ENCODE assay signal across 8 cellular contexts in the genomic region with DNA sequence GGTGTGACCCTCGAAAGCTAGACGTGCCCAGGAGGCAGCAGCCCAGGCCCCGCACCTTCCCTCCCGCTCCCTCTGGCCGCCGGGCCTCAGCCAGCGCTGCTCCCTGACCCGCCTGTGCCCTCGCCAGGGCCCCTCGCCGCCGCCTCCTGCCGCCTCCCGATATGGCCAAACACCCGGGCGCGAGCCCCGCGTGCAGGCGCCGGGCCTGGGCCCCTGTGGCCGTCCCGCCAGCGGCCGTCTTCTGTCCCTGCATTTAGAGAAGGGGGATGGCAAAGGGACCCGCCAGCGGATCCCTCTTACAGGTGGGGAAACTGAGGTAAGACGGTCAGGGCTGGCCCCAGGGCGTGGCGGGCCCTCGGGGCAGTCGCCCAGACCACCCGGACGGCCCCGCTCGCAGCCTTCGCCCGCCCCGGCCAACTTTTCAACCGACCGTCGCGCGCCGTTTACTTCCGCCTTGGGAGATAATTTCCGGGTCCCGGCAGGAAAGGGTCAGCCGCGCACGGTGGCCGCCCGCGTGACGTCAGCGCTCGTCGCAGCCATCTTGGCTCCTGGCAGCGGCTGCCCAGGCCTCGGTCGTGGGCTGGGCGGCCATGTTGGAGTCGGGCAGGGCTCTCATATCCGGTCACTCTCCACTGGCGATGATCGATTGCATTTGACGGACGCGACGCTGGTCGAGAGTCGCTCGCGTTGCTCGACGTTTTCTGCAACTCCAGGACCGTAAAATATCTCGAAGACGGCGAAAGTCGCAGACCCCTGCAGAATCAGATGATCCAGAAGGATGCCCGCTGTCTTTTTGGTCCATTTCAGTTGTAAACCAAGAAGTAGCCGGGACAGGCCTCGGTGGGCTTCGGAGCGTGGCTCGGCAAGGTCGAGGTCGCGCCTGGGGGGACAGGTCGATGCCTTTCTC.
A peak's percentile ranks its signal among the peaks of the same experiment; 100 is the strongest.
DNase-seq lines count a peak whose midpoint lies in the region; ATAC-seq lines count a peak whose summit lies in the region.

No MANE protein-coding gene starts in this region.

- peak; percentile 80 for ATAC-seq in GM21825 (IDR thresholded peaks at IDR 0.05; ENCODE audit: unreplicated experiment)

- H3K4me3 ChIP-seq in neuron (ENCODE audit: low read length) (peak overlapping the region; percentile 65), stomach smooth muscle (ENCODE audit: low read length in 2 of 2) (peak overlapping the region; percentile 84 to 85)

- H3K27me3 ChIP-seq in neuron (ENCODE audit: insufficient read depth, low read length) (peaks cover 8% of the 10 kb centered on the region), stomach smooth muscle (ENCODE audit: control insufficient read depth in 1 of 2, insufficient read depth in 2 of 2, low read length in 2 of 2) (peaks cover 5 to 7% of the 10 kb centered on the region in 2 donors)

- no peak overlapping the region for H2AFZ ChIP-seq in neuron (ENCODE audit: low read depth, low read length)

- H3K9ac ChIP-seq in stomach smooth muscle (ENCODE audit: low read length in 2 of 2), result peak overlapping the region; percentile 75 to 85

- H3K4me1 ChIP-seq in neuron (ENCODE audit: insufficient read depth, low read length) (no peaks in the 10 kb centered on the region), stomach smooth muscle (ENCODE audit: control insufficient read depth, insufficient read depth, low read length) (peaks cover 14% of the 10 kb centered on the region)

- H3K27ac ChIP-seq in stomach smooth muscle (ENCODE audit: low read length), result peak overlapping the region; percentile 76

- H3K9me3 ChIP-seq in neuron (ENCODE audit: low read length) (peaks cover 4% of the 10 kb centered on the region), stomach smooth muscle (ENCODE audit: control insufficient read depth in 2 of 2, low read length in 2 of 2) (no peaks in the 10 kb centered on the region)

- H3K36me3 ChIP-seq in neuron (ENCODE audit: insufficient read depth, low read length), result no peaks in the 10 kb centered on the region
- no peaks in the 10 kb centered on the region for H3K36me3 ChIP-seq in stomach smooth muscle (ENCODE audit: control insufficient read depth in 2 of 2, insufficient read depth in 2 of 2, low read length in 2 of 2)

- DNase-seq in DMS79 treated with DMSO at 0.1 percent for 48 hours (lab: John Stamatoyannopoulos, UW), result peak; percentile 21
- peak; percentile 82 for DNase-seq in LoVo (ENCODE audit: low spot score)
- peak; percentile 51 for DNase-seq in SIG-M5 (lab: John Stamatoyannopoulos, UW)
- DNase-seq in activated naive CD4-positive, alpha-beta T cell (lab: John Stamatoyannopoulos, UW), result peak; percentile 41 to 71 (median 56)
- DNase-seq in foreskin melanocyte, result peak; percentile 89

Comparison
In these comparisons a context has a peak if more than half of its experiments do, and no peak if none do; other contexts are left out.
1. Peak in every context shown above with its lines: DNase-seq, ATAC-seq, H3K4me3 ChIP-seq and H3K27ac ChIP-seq.
2. DNase-seq: peak in every context shown above with its lines; median percentile 89 in foreskin melanocyte; 82 in LoVo; 56 in activated naive CD4-positive, alpha-beta T cell; 51 in SIG-M5; 21 in DMS79 treated with DMSO at 0.1 percent for 48 hours.